In genomic region chr15:78931439-78931981, GRCh38 we compare ENCODE assay signal across 19 cellular contexts. TPM values are rescaled to one million over a fixed set of nuclear protein-coding genes. Genes with fewer than 3 reads are reported as not detected.
A peak's percentile ranks its signal among the peaks of the same experiment; 100 is the strongest.
DNase-seq lines count a peak whose midpoint lies in the region; ATAC-seq and TF ChIP-seq lines count a peak whose summit lies in the region.
"Had no signal": no experiment of that assay in that cellular context is flagged by ENCODE, and none has a peak within 500 bp of the region (broad histone marks: within the 10 kb centered on the region; RNA-seq: fewer than 3 reads in every experiment).

No MANE protein-coding gene starts in this region.

- no peak for TF ChIP-seq CTCF in C4-2B (conservative IDR thresholded peaks at IDR 0.05)
- no peak for TF ChIP-seq CTCF in SK-N-SH (IDR thresholded peaks at IDR 0.05)
- no peak for TF ChIP-seq CTCF in sigmoid colon (IDR thresholded peaks at IDR 0.05)
- no peak for TF ChIP-seq CTCF in endothelial cell (IDR thresholded peaks at IDR 0.05; ENCODE audit: unreplicated experiment)

- H3K4me3 ChIP-seq in SK-N-SH (ENCODE audit: low read depth in 2 of 2, low read length in 1 of 2) (no peak overlapping the region), sigmoid colon (no peak overlapping the region)
- H3K4me3 ChIP-seq: cardiac muscle cell had no signal

- H4K20me1 ChIP-seq in SK-N-SH (ENCODE audit: insufficient read depth) = peaks cover 3% of the 10 kb centered on the region; the same call in 1 of the 2 replicates

- intact Hi-C loops in sigmoid colon (cut with DNase I) = no loop called here

- no peaks in the 10 kb centered on the region for H3K9me2 ChIP-seq in SK-N-SH

- peaks cover 3% of the 10 kb centered on the region for H3K36me3 Mint-ChIP-seq in endothelial cell (ENCODE audit: low read depth, unreplicated experiment)
- H3K36me3 Mint-ChIP-seq: activated naive CD8-positive, alpha-beta T cell treated with anti-CD3 and anti-CD28 coated beads for 36 hours had no signal

- DNase-seq in SK-N-SH (no peak), sigmoid colon (no peak), SW480 (ENCODE audit: low spot score) (no peak), NCI-H187 (lab: John Stamatoyannopoulos, UW) (no peak), endothelial cell (ENCODE audit: low spot score) (no peak)
- DNase-seq: activated CD4-positive, alpha-beta T cell treated with anti-CD3 and anti-CD28 coated beads, Interleukin-2, amount 10 ng/mL, durations not matched to agents 7 days and 5 days; activated naive CD8-positive, alpha-beta T cell treated with anti-CD3 and anti-CD28 coated beads for 36 hours; activated T-cell treated with anti-CD3 and anti-CD28 coated beads for 4 hours; effector CD8-positive, alpha-beta T cell; GDM1; GOT3; NCI-H748 treated with DMSO at 0.1 percent for 48 hours; right cardiac atrium had no signal

- no peak for TF ChIP-seq EP300 in SK-N-SH (IDR thresholded peaks at IDR 0.05; ENCODE audit: borderline replicate concordance in 1 of 2, low read depth in 1 of 2, low read length in 1 of 2)
- TF ChIP-seq EP300 in sigmoid colon (IDR thresholded peaks at IDR 0.05) = no peak

- 90% methylated on average over 3 of the region's 14 CpGs for WGBS in SK-N-SH (ENCODE audit: low lambda C conversion rate)
- 89 to 90% methylated on average over 14 of the region's 14 CpGs for WGBS in sigmoid colon, 2 donors

- H3K9me3 Mint-ChIP-seq in endothelial cell (ENCODE audit: unreplicated experiment) = no peaks in the 10 kb centered on the region
- H3K9me3 Mint-ChIP-seq: activated CD4-positive, alpha-beta T cell treated with anti-CD3 and anti-CD28 coated beads, Interleukin-2, amount 10 ng/mL, durations not matched to agents 7 days and 5 days; activated naive CD8-positive, alpha-beta T cell treated with anti-CD3 and anti-CD28 coated beads for 36 hours had no signal

- peaks cover 19% of the 10 kb centered on the region for H3K27me3 Mint-ChIP-seq in endothelial cell (ENCODE audit: unreplicated experiment)
- H3K27me3 Mint-ChIP-seq: activated CD4-positive, alpha-beta T cell treated with anti-CD3 and anti-CD28 coated beads, Interleukin-2, amount 10 ng/mL, durations not matched to agents 7 days and 5 days; activated naive CD8-positive, alpha-beta T cell treated with anti-CD3 and anti-CD28 coated beads for 36 hours had no signal

- peak overlapping the region; percentile 86 for H3K27ac ChIP-seq in C4-2B
- H3K27ac ChIP-seq in SK-N-SH (ENCODE audit: low read depth in 2 of 2, low read length in 1 of 2) = peak overlapping the region in 1 of 2 experiments; percentile 82; a peak in 2 of 4 replicates
- peak overlapping the region in 3 of 4 donors; percentile 67 to 79 (median 77) for H3K27ac ChIP-seq in sigmoid colon
- H3K27ac ChIP-seq: cardiac muscle cell, HL-60, neutrophil had no signal

- TF ChIP-seq RAD21 in SK-N-SH (IDR thresholded peaks at IDR 0.05; ENCODE audit: low read length) = no peak

- TF ChIP-seq POLR2A in sigmoid colon (IDR thresholded peaks at IDR 0.05) = no peak

- no peaks in the 10 kb centered on the region for H3K27me3 ChIP-seq in SK-N-SH (ENCODE audit: insufficient read depth)
- H3K27me3 ChIP-seq in sigmoid colon = no peaks in the 10 kb centered on the region
- H3K27me3 ChIP-seq: cardiac muscle cell, neutrophil had no signal

- POLR2A ChIA-PET in SK-N-SH (lab: Yijun Ruan, JAX) = no interaction called here

- peak overlapping the region; percentile 73; the same call in 1 of the 2 replicates for H3K4me2 ChIP-seq in SK-N-SH

- CTCF ChIA-PET in SK-N-SH (lab: Yijun Ruan, JAX) = interaction anchor here (0.8 to 4.7 kb wide), 4 partner anchors 22 to 253 kb away, joined by 3 to 18 read pairs (median 10); no protein-coding TSS in a partner anchor

- H3K4me1 ChIP-seq in SK-N-SH (ENCODE audit: control insufficient read depth in 1 of 2, insufficient read depth in 2 of 2, low read depth in 1 of 2, low read length in 1 of 2) (peaks cover 8 to 31% of the 10 kb centered on the region in 2 experiments; a peak in 3 of 4 replicates), sigmoid colon (peaks cover 0 to 33% (median 29%) of the 10 kb centered on the region in 4 donors)

- peaks cover 14% of the 10 kb centered on the region for H3K4me1 Mint-ChIP-seq in endothelial cell (ENCODE audit: unreplicated experiment)
- H3K4me1 Mint-ChIP-seq: activated naive CD8-positive, alpha-beta T cell treated with anti-CD3 and anti-CD28 coated beads for 36 hours had no signal

- H3K9me3 ChIP-seq in SK-N-SH (no peaks in the 10 kb centered on the region), sigmoid colon (no peaks in the 10 kb centered on the region)
- H3K9me3 ChIP-seq: neutrophil had no signal

- peak; percentile 9 for ATAC-seq in esophagus mucosa
- ATAC-seq in HG02970 (IDR thresholded peaks at IDR 0.05; ENCODE audit: low FRiP score, unreplicated experiment) = no peak

- no peaks in the 10 kb centered on the region for H3K79me2 ChIP-seq in SK-N-SH (ENCODE audit: insufficient read depth)

- peaks cover 0 to 7% of the 10 kb centered on the region in 2 experiments for H3K36me3 ChIP-seq in SK-N-SH (replicated peaks in 1 of 2; ENCODE audit: control insufficient read depth in 1 of 2, insufficient read depth in 2 of 2, low read length in 1 of 2)
- peaks cover 0 to 25% (median 4%) of the 10 kb centered on the region in 4 donors for H3K36me3 ChIP-seq in sigmoid colon
- H3K36me3 ChIP-seq: cardiac muscle cell had no signal

- H2AFZ ChIP-seq in SK-N-SH (ENCODE audit: low read depth) = no peak overlapping the region

- no peak overlapping the region for H3K27ac Mint-ChIP-seq in endothelial cell (ENCODE audit: unreplicated experiment)
- H3K27ac Mint-ChIP-seq: activated CD4-positive, alpha-beta T cell treated with anti-CD3 and anti-CD28 coated beads, Interleukin-2, amount 10 ng/mL, durations not matched to agents 7 days and 5 days; activated naive CD8-positive, alpha-beta T cell treated with anti-CD3 and anti-CD28 coated beads for 36 hours had no signal

- H3K9ac ChIP-seq in SK-N-SH = no peak overlapping the region

- no peak overlapping the region for H3K4me3 Mint-ChIP-seq in endothelial cell (ENCODE audit: unreplicated experiment)
- H3K4me3 Mint-ChIP-seq: activated CD4-positive, alpha-beta T cell treated with anti-CD3 and anti-CD28 coated beads, Interleukin-2, amount 10 ng/mL, durations not matched to agents 7 days and 5 days; activated naive CD8-positive, alpha-beta T cell treated with anti-CD3 and anti-CD28 coated beads for 36 hours had no signal

- H3F3A ChIP-seq in SK-N-SH (replicated peaks; ENCODE audit: insufficient read depth) = no peaks in the 10 kb centered on the region

TF ChIP-seq in SK-N-SH, 30 proteins besides CTCF, POLR2A, EP300 and RAD21 (continues in another document):
- TF ChIP-seq GATA2 (CRISPR knock-in tag; IDR thresholded peaks at IDR 0.05) (no peak), POLR2AphosphoS5 (IDR thresholded peaks at IDR 0.05; ENCODE audit: low read depth, low read length) (no peak), YY1 (IDR thresholded peaks at IDR 0.05; ENCODE audit: low read depth) (no peak), SIN3A (IDR thresholded peaks at IDR 0.05; ENCODE audit: borderline replicate concordance, low read depth, low read length) (no peak), NRF1 (IDR thresholded peaks at IDR 0.05; ENCODE audit: low read depth, low read length) (no peak), MAX (IDR thresholded peaks at IDR 0.05; ENCODE audit: low read depth) (no peak), JUND (IDR thresholded peaks at IDR 0.05) (no peak), FOXM1 (IDR thresholded peaks at IDR 0.05; ENCODE audit: low read depth) (no peak), NFIC (IDR thresholded peaks at IDR 0.05; ENCODE audit: borderline replicate concordance) (no peak), FOXJ3 (CRISPR knock-in tag; IDR thresholded peaks at IDR 0.05) (no peak), SMC3 (IDR thresholded peaks at IDR 0.05; ENCODE audit: low read depth, low read length) (no peak), MEF2A (IDR thresholded peaks at IDR 0.05; ENCODE audit: borderline replicate concordance, low read depth) (no peak)
- TF ChIP-seq, protein P1, sequence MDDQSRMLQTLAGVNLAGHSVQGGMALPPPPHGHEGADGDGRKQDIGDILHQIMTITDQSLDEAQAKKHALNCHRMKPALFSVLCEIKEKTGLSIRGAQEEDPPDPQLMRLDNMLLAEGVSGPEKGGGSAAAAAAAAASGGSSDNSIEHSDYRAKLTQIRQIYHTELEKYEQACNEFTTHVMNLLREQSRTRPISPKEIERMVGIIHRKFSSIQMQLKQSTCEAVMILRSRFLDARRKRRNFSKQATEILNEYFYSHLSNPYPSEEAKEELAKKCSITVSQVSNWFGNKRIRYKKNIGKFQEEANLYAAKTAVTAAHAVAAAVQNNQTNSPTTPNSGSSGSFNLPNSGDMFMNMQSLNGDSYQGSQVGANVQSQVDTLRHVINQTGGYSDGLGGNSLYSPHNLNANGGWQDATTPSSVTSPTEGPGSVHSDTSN (IDR thresholded peaks at IDR 0.05) = no peak
- TF ChIP-seq, protein P2, sequence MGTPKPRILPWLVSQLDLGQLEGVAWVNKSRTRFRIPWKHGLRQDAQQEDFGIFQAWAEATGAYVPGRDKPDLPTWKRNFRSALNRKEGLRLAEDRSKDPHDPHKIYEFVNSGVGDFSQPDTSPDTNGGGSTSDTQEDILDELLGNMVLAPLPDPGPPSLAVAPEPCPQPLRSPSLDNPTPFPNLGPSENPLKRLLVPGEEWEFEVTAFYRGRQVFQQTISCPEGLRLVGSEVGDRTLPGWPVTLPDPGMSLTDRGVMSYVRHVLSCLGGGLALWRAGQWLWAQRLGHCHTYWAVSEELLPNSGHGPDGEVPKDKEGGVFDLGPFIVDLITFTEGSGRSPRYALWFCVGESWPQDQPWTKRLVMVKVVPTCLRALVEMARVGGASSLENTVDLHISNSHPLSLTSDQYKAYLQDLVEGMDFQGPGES (IDR thresholded peaks at IDR 0.05; ENCODE audit: low read depth, low read length) = no peak

RNA-seq across cellular contexts. Expression of gene CTSH, which starts 13.3 kb away (rescaled TPM):
- 22.7 and 23.0 TPM in 2 replicates for polyA plus RNA-seq in SK-N-SH (2012; rRNA removed)
- polyA plus RNA-seq in SK-N-SH (2012; cell fraction: cytosol; rRNA removed) = 18.4 and 19.0 TPM in 2 replicates
- 20.0 and 24.4 TPM in 2 replicates for polyA plus RNA-seq in SK-N-SH (2012; cell fraction: nucleus; rRNA removed)
- 56.4 TPM for total RNA-seq in esophagus mucosa
- 100 to 1,000 TPM in 1 of 4 donors, 10 to 100 TPM in 3; 37.4 to 102 (median 96.3) TPM for total RNA-seq in sigmoid colon
- 100 to 1,000 TPM in 2 of 3 donors, 10 to 100 TPM in 1; 51.1 to 274 (median 207) TPM for polyA plus RNA-seq in sigmoid colon
- total RNA-seq in endothelial cell (ENCODE audit: unreplicated experiment) = 10.0 TPM

RNA-seq across cellular contexts. Expression of gene MORF4L1, which starts 58.8 kb away (rescaled TPM):
- polyA plus RNA-seq in SK-N-SH (2012; rRNA removed) (163 and 174 TPM in 2 replicates), sigmoid colon (100 to 1,000 TPM; 245 to 318 (median 253) TPM)
- polyA plus RNA-seq in SK-N-SH (2012; cell fraction: cytosol; rRNA removed) = 248 and 402 TPM in 2 replicates
- polyA plus RNA-seq in SK-N-SH (2012; cell fraction: nucleus; rRNA removed) = 56.0 and 94.9 TPM in 2 replicates
- total RNA-seq in esophagus mucosa (128 TPM), sigmoid colon (100 to 1,000 TPM; 269 to 500 (median 408) TPM), endothelial cell (ENCODE audit: unreplicated experiment) (347 TPM)
